ENCODE assay signal across 23 cellular contexts in the genomic region with DNA sequence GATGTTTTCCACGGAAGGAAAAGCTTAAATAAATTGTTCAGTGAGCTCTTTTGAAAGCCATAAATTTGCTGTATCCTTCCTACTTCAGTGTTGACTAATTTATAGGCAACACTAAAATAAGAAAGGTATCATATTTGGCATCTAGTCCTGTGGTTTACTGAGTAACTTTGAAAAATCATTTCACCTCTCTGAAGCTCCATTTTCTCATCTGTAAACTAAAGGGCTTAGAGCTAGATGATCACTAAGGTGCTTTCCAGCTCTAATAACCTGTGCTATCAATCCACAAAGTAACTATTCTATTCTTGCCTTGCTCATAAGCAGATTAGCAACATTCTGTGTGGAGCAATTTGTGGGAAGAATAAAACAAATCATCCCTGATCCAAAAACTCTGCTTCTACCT.
"Had no signal": no experiment of that assay in that cellular context is flagged by ENCODE, and none has a peak within 500 bp of the region (broad histone marks: within the 10 kb centered on the region; RNA-seq: fewer than 3 reads in every experiment).

No MANE protein-coding gene starts in this region.

- H3K27ac Mint-ChIP-seq: activated naive CD4-positive, alpha-beta T cell treated with anti-CD3 and anti-CD28 coated beads, Interleukin-2, amount 50 U/mL, for 24 hours; memory B cell; nephron; stimulated activated naive CD8-positive, alpha-beta T cell treated with anti-CD3 and anti-CD28 coated beads, Interleukin-15, Interleukin-2, amounts not matched to agents 100 ng/mL and 50 ng/mL, for 24 hours; T-cell had no signal

- H3K9me3 ChIP-seq: pancreas, thyroid gland, upper lobe of right lung had no signal

- ATAC-seq: right cardiac atrium, T-cell, upper lobe of right lung had no signal

- H3K4me1 Mint-ChIP-seq: activated naive CD4-positive, alpha-beta T cell treated with anti-CD3 and anti-CD28 coated beads, Interleukin-2, amount 50 U/mL, for 24 hours; memory B cell had no signal

- H3K4me3 Mint-ChIP-seq: activated naive CD4-positive, alpha-beta T cell treated with anti-CD3 and anti-CD28 coated beads, Interleukin-2, amount 50 U/mL, for 24 hours; memory B cell; nephron; stimulated activated naive CD8-positive, alpha-beta T cell treated with anti-CD3 and anti-CD28 coated beads, Interleukin-15, Interleukin-2, amounts not matched to agents 100 ng/mL and 50 ng/mL, for 24 hours; T-cell had no signal

- H3K27me3 Mint-ChIP-seq: activated naive CD4-positive, alpha-beta T cell treated with anti-CD3 and anti-CD28 coated beads, Interleukin-2, amount 50 U/mL, for 24 hours; stimulated activated naive CD8-positive, alpha-beta T cell treated with anti-CD3 and anti-CD28 coated beads, Interleukin-15, Interleukin-2, amounts not matched to agents 100 ng/mL and 50 ng/mL, for 24 hours; T-cell had no signal

- H3K36me3 Mint-ChIP-seq: activated naive CD4-positive, alpha-beta T cell treated with anti-CD3 and anti-CD28 coated beads, Interleukin-2, amount 50 U/mL, for 24 hours had no signal

- DNase-seq: activated CD4-positive, alpha-beta T cell treated with anti-CD3 and anti-CD28 coated beads, Interleukin-2, amount 50 U/mL, for 48 hours; activated CD8-positive, alpha-beta memory T cell treated with anti-CD3 and anti-CD28 coated beads, Interleukin-2, amount 50 U/mL, for 48 hours; activated gamma-delta T cell; activated T-cell treated with anti-CD3 and anti-CD28 coated beads, Interleukin-2, amount 50 U/mL, for 48 hours; aorta; brain microvascular endothelial cell; caudate nucleus; effector memory CD4-positive, alpha-beta T cell; foreskin melanocyte; hypothalamus; pancreas; right cardiac atrium; stimulated activated CD4-positive, alpha-beta T cell treated with anti-CD3 and anti-CD28 coated beads, Interleukin-12 subunit alpha, Interleukin-12 subunit beta, amount 100 ng/mL, for 4 hours; stimulated activated CD4-positive, alpha-beta T cell treated with anti-CD3 and anti-CD28 coated beads, Interleukin-4, amount 100 ng/mL, for 4 hours; substantia nigra; T-cell; thyroid gland; upper lobe of right lung; WERI-Rb-1 had no signal

- H3K9me3 Mint-ChIP-seq: activated naive CD4-positive, alpha-beta T cell treated with anti-CD3 and anti-CD28 coated beads, Interleukin-2, amount 50 U/mL, for 24 hours; memory B cell; nephron; stimulated activated naive CD8-positive, alpha-beta T cell treated with anti-CD3 and anti-CD28 coated beads, Interleukin-15, Interleukin-2, amounts not matched to agents 100 ng/mL and 50 ng/mL, for 24 hours; T-cell had no signal
